Comparison of ENCODE assay signal across 14 cellular contexts in the genomic region with DNA sequence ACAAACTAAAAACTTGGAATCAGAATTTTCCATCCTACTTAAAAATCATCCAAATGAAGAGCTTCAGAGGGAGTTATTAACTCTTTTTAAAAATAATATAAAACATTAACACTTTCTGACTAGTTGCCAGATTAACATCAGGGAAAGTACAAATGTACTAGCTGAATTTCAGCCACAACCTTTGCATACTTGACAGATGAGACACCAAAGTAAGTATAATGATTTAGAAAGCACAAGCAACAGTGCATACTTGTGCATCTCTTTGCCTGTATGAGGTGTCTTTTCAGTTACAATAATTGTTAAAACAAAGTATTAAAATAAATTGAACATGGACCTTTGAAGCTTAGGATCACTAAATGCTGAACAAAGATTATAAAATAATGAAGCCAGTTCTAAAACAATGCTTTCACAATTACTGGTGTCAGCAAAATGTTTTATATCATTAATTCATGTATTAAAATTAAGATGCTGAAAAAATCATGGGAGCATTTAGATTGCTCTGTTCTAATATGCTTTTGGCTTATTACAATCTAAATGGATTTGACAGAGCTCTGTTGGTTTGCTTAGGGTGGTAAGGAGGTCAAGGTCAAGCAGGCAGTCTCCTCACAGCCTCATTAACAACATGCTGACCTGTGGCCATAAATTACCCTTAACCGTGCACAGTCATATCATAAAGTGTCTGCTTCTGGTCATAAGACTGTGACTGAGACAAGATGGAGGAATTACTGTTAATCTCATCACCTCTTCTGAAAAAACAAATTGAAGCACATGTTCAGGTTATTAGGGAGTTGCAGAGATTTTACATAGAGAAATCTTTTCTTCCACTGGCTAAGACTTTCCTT. TPM values are rescaled to one million over a fixed set of nuclear protein-coding genes. Genes with fewer than 3 reads are reported as not detected.
A peak's percentile ranks its signal among the peaks of the same experiment; 100 is the strongest.
DNase-seq lines count a peak whose midpoint lies in the region; ATAC-seq and TF ChIP-seq lines count a peak whose summit lies in the region.
"Had no signal": no experiment of that assay in that cellular context is flagged by ENCODE, and none has a peak within 500 bp of the region (broad histone marks: within the 10 kb centered on the region; RNA-seq: fewer than 3 reads in every experiment).

No MANE protein-coding gene starts in this region.

- no peak for TF ChIP-seq CTCF in chondrocyte (IDR thresholded peaks at IDR 0.05)

- H3K4me3 Mint-ChIP-seq in chondrocyte (ENCODE audit: unreplicated experiment), result no peak overlapping the region

- H3K27me3 Mint-ChIP-seq in chondrocyte (ENCODE audit: low read depth), result no peaks in the 10 kb centered on the region

- ATAC-seq in GM18861 (IDR thresholded peaks at IDR 0.05; ENCODE audit: unreplicated experiment) (peak; percentile 69), SK-N-SH treated with all-trans-retinoic acid at 6 μM for 48 hours (no peak)

- peak; percentile 42 for DNase-seq in NCI-H226
- no peak for DNase-seq in chondrocyte (ENCODE audit: low spot score)
- peak; percentile 52 for DNase-seq in non-pigmented ciliary epithelial cell (ENCODE audit: low read depth)
- DNase-seq in activated CD8-positive, alpha-beta memory T cell treated with anti-CD3 and anti-CD28 coated beads for 24 hours, result no peak
- no peak for DNase-seq in NCI-H524 treated with DMSO at 0.1 percent for 48 hours (lab: John Stamatoyannopoulos, UW)
- no peak for DNase-seq in COLO668 (lab: John Stamatoyannopoulos, UW; ENCODE audit: unreplicated experiment)
- DNase-seq: adrenal gland, GOT3, NCI-H1694 treated with DMSO at 0.1 percent for 48 hours, SHP77 treated with DMSO at 0.1 percent for 48 hours, T-helper 2 cell had no signal

- no peaks in the 10 kb centered on the region for H3K9me3 Mint-ChIP-seq in chondrocyte (ENCODE audit: low read depth)
- H3K9me3 Mint-ChIP-seq: activated T-helper 2 cell treated with anti-CD3 and anti-CD28 coated beads, Interferon-gamma antibody, Interleukin-2, Interleukin-4, amounts not matched to agents 10 μg/mL and 5 μg/mL and 100 μg/mL, durations not matched to agents 14 hours and 24 hours and 36 hours had no signal

- peaks cover 22% of the 10 kb centered on the region for H3K36me3 Mint-ChIP-seq in chondrocyte (ENCODE audit: low read depth)

- H3K4me1 Mint-ChIP-seq in chondrocyte (ENCODE audit: low read depth), result peaks cover 71% of the 10 kb centered on the region

- peak overlapping the region; percentile 79 for H3K27ac Mint-ChIP-seq in chondrocyte (ENCODE audit: unreplicated experiment)
- H3K27ac Mint-ChIP-seq: activated T-helper 2 cell treated with anti-CD3 and anti-CD28 coated beads, Interferon-gamma antibody, Interleukin-2, Interleukin-4, amounts not matched to agents 10 μg/mL and 5 μg/mL and 100 μg/mL, durations not matched to agents 14 hours and 24 hours and 36 hours had no signal

TF ChIP-seq in SK-N-SH treated with all-trans-retinoic acid at 6 μM for 48 hours, 23 proteins besides CTCF, POLR2A, EP300 and RAD21:
- TF ChIP-seq ZC3H10 (CRISPR knock-in tag; IDR thresholded peaks at IDR 0.05) (no peak), ISL1 (CRISPR knock-in tag; IDR thresholded peaks at IDR 0.05) (no peak), ZNF70 (CRISPR knock-in tag; IDR thresholded peaks at IDR 0.05) (no peak), TOX (CRISPR knock-in tag; IDR thresholded peaks at IDR 0.05; ENCODE audit: borderline replicate concordance) (no peak), ZNF8 (CRISPR knock-in tag; IDR thresholded peaks at IDR 0.05) (no peak), BACH2 (CRISPR knock-in tag; IDR thresholded peaks at IDR 0.05; ENCODE audit: borderline replicate concordance) (no peak), ESRRG (CRISPR knock-in tag; IDR thresholded peaks at IDR 0.05) (no peak), ARNTL (CRISPR knock-in tag; IDR thresholded peaks at IDR 0.05; ENCODE audit: borderline replicate concordance, low read depth) (no peak), PPARA (CRISPR knock-in tag; IDR thresholded peaks at IDR 0.05; ENCODE audit: borderline replicate concordance) (no peak), OSR1 (CRISPR knock-in tag; IDR thresholded peaks at IDR 0.05) (no peak), SNAI2 (CRISPR knock-in tag; IDR thresholded peaks at IDR 0.05) (no peak), GLIS3 (CRISPR knock-in tag; IDR thresholded peaks at IDR 0.05) (no peak), ZNF565 (CRISPR knock-in tag; conservative IDR thresholded peaks at IDR 0.05; ENCODE audit: low read depth) (no peak)
- TF ChIP-seq, protein P1, sequence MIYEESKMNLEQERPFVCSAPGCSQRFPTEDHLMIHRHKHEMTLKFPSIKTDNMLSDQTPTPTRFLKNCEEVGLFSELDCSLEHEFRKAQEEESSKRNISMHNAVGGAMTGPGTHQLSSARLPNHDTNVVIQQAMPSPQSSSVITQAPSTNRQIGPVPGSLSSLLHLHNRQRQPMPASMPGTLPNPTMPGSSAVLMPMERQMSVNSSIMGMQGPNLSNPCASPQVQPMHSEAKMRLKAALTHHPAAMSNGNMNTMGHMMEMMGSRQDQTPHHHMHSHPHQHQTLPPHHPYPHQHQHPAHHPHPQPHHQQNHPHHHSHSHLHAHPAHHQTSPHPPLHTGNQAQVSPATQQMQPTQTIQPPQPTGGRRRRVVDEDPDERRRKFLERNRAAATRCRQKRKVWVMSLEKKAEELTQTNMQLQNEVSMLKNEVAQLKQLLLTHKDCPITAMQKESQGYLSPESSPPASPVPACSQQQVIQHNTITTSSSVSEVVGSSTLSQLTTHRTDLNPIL (CRISPR knock-in tag; IDR thresholded peaks at IDR 0.05; ENCODE audit: low read depth), result no peak
- TF ChIP-seq, protein P2, sequence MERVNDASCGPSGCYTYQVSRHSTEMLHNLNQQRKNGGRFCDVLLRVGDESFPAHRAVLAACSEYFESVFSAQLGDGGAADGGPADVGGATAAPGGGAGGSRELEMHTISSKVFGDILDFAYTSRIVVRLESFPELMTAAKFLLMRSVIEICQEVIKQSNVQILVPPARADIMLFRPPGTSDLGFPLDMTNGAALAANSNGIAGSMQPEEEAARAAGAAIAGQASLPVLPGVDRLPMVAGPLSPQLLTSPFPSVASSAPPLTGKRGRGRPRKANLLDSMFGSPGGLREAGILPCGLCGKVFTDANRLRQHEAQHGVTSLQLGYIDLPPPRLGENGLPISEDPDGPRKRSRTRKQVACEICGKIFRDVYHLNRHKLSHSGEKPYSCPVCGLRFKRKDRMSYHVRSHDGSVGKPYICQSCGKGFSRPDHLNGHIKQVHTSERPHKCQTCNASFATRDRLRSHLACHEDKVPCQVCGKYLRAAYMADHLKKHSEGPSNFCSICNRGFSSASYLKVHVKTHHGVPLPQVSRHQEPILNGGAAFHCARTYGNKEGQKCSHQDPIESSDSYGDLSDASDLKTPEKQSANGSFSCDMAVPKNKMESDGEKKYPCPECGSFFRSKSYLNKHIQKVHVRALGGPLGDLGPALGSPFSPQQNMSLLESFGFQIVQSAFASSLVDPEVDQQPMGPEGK (CRISPR knock-in tag; IDR thresholded peaks at IDR 0.05; ENCODE audit: borderline replicate concordance), result no peak

RNA-seq across cellular contexts. Expression of gene RNF217, which starts 15.1 kb away (rescaled TPM):
- 51.5 to 72.5 TPM (median 54.6 TPM) in 3 replicates for total RNA-seq in chondrocyte

Comparison
In these comparisons a context has a peak if more than half of its experiments do, and no peak if none do; other contexts are left out.
1. DNase-seq: peak in NCI-H226 (single experiment) and non-pigmented ciliary epithelial cell (single experiment); none in chondrocyte (single experiment), activated CD8-positive, alpha-beta memory T cell treated with anti-CD3 and anti-CD28 coated beads for 24 hours (single experiment), NCI-H524 treated with DMSO at 0.1 percent for 48 hours (single experiment) and COLO668 (single experiment).